ENCODE assay signal across 1 cellular context in the genomic region with DNA sequence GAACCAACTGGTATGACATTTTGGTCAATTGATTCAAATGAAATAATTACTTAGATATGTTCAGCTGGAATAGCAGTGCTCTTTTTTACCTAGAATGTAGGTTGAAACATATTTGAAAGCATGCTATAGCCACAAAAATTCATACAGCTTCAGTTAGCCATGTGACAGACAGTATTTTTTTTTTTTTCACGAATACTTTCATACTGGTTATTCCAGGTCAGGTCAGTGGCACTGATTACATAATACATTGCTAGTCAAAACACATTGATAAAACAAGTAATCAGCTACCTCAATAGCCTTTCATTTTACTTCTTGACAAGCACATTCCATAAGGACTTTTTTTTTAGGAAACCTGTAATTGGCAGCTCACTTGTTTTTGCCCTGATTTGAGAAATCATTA.
TF ChIP-seq lines count a peak whose summit lies in the region.

No MANE protein-coding gene starts in this region.

TF ChIP-seq in liver, 16 proteins besides CTCF, POLR2A, EP300 and RAD21 (continued from another document):
- TF ChIP-seq, protein P1, sequence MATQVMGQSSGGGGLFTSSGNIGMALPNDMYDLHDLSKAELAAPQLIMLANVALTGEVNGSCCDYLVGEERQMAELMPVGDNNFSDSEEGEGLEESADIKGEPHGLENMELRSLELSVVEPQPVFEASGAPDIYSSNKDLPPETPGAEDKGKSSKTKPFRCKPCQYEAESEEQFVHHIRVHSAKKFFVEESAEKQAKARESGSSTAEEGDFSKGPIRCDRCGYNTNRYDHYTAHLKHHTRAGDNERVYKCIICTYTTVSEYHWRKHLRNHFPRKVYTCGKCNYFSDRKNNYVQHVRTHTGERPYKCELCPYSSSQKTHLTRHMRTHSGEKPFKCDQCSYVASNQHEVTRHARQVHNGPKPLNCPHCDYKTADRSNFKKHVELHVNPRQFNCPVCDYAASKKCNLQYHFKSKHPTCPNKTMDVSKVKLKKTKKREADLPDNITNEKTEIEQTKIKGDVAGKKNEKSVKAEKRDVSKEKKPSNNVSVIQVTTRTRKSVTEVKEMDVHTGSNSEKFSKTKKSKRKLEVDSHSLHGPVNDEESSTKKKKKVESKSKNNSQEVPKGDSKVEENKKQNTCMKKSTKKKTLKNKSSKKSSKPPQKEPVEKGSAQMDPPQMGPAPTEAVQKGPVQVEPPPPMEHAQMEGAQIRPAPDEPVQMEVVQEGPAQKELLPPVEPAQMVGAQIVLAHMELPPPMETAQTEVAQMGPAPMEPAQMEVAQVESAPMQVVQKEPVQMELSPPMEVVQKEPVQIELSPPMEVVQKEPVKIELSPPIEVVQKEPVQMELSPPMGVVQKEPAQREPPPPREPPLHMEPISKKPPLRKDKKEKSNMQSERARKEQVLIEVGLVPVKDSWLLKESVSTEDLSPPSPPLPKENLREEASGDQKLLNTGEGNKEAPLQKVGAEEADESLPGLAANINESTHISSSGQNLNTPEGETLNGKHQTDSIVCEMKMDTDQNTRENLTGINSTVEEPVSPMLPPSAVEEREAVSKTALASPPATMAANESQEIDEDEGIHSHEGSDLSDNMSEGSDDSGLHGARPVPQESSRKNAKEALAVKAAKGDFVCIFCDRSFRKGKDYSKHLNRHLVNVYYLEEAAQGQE (IDR thresholded peaks at IDR 0.05): no peak
- no peak for TF ChIP-seq FOXA2 (IDR thresholded peaks at IDR 0.05)
